Comparison of ENCODE assay signal across 18 cellular contexts in the genomic region with DNA sequence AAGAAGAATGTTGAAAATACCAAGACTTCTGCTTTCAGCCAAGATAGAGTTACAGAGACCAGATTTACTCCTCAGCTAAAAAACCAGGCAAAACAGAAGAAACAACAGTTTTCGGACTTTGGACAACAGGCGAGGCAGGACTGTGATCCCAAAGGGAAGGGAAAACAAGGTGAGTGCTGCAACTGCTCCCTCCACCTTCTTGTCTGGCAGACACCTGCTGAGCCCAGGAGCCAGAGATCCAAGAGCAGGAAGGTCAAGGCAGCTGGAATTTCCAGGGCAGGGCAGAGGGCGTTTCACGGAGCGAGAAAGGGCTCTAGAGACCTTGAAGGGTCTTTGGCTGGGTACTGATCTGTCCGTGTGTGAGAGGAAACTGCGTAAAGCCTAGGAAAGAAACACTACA. TPM values are rescaled to one million over a fixed set of nuclear protein-coding genes. Genes with fewer than 3 reads are reported as not detected.
A peak's percentile ranks its signal among the peaks of the same experiment; 100 is the strongest.
DNase-seq lines count a peak whose midpoint lies in the region; ATAC-seq, FAIRE-seq and TF ChIP-seq lines count a peak whose summit lies in the region.
"Had no signal": no experiment of that assay in that cellular context is flagged by ENCODE, and none has a peak within 500 bp of the region (broad histone marks: within the 10 kb centered on the region; RNA-seq: fewer than 3 reads in every experiment).

No MANE protein-coding gene starts in this region.

- H3K9me3 Mint-ChIP-seq in progenitor cell of endocrine pancreas (ENCODE audit: low read depth) = peaks cover 11% of the 10 kb centered on the region
- peaks cover 0 to 10% (median 7%) of the 10 kb centered on the region in 5 donors for H3K9me3 Mint-ChIP-seq in CD8-positive, alpha-beta memory T cell
- H3K9me3 Mint-ChIP-seq in activated CD4-positive, alpha-beta memory T cell treated with anti-CD3 and anti-CD28 coated beads, Interleukin-2, amount 10 ng/mL, durations not matched to agents 7 days and 5 days = no peaks in the 10 kb centered on the region
- peaks cover 4% of the 10 kb centered on the region for H3K9me3 Mint-ChIP-seq in activated CD4-positive, alpha-beta T cell treated with anti-CD3 and anti-CD28 coated beads for 36 hours (ENCODE audit: low read depth)

- no peak overlapping the region for H2BK120ac ChIP-seq in H1 (replicated peaks; ENCODE audit: low read depth, low read length)

- ATAC-seq in left colon = peak; percentile 99
- no peak for ATAC-seq in activated CD4-positive, alpha-beta T cell treated with anti-CD3 and anti-CD28 coated beads for 36 hours
- ATAC-seq: K562, PC-3 had no signal

- H3K9ac ChIP-seq in H1 (replicated peaks in 1 of 4; ENCODE audit: extremely low read depth in 1 of 4, low read depth in 3 of 4, low read length in 3 of 4) = no peak overlapping the region
- H3K9ac ChIP-seq: BLaER1 treated with 17β-estradiol and CSF1 and Interleukin-3, amounts not matched to agents 10 nM and 100 nM had no signal

- no peak overlapping the region for H2BK5ac ChIP-seq in H1 (ENCODE audit: low read depth, low read length)

- H4K8ac ChIP-seq in H1 (ENCODE audit: extremely low read depth, insufficient read depth, low read length) = no peak overlapping the region

- no peak overlapping the region for H4K91ac ChIP-seq in H1 (replicated peaks; ENCODE audit: insufficient read length, low read length)

- no peak overlapping the region for H3K14ac ChIP-seq in H1 (ENCODE audit: insufficient read length)

- H3K4me1 ChIP-seq in H1 (replicated peaks in 1 of 4; ENCODE audit: control insufficient read depth in 3 of 4, insufficient read depth in 4 of 4, low read length in 3 of 4) = peaks cover 0 to 8% (median 3%) of the 10 kb centered on the region in 4 experiments; a peak in 2 of 7 replicates
- H3K4me1 ChIP-seq in CD8-positive, alpha-beta memory T cell (ENCODE audit: insufficient read depth, low read length) = no peaks in the 10 kb centered on the region

- 50% methylated on average over 7 of the region's 7 CpGs; no CpG with 5 or more reads in 1 of the 2 experiments for WGBS in H1 (ENCODE audit: extremely low coverage in 1 of 2, insufficient coverage in 1 of 2, insufficient read length in 1 of 2, insufficient replicate concordance in 2 of 2, low coverage in 1 of 2, low lambda C conversion rate in 2 of 2, missing lambda C conversion rate in 1 of 2), 2 experiments

- peaks cover 34% of the 10 kb centered on the region for H3K36me3 Mint-ChIP-seq in progenitor cell of endocrine pancreas (ENCODE audit: insufficient read depth)
- H3K36me3 Mint-ChIP-seq in CD8-positive, alpha-beta memory T cell = peaks cover 24 to 52% (median 47%) of the 10 kb centered on the region in 3 donors
- H3K36me3 Mint-ChIP-seq in activated CD4-positive, alpha-beta memory T cell treated with anti-CD3 and anti-CD28 coated beads, Interleukin-2, amount 10 ng/mL, durations not matched to agents 7 days and 5 days (ENCODE audit: low read depth) = peaks cover 7% of the 10 kb centered on the region
- H3K36me3 Mint-ChIP-seq in activated CD4-positive, alpha-beta T cell treated with anti-CD3 and anti-CD28 coated beads for 36 hours (ENCODE audit: low read depth) = peaks cover 29% of the 10 kb centered on the region

- no peak overlapping the region for H3K56ac ChIP-seq in H1 (replicated peaks; ENCODE audit: insufficient read length, low read depth, low read length)

- H4K5ac ChIP-seq in H1 (ENCODE audit: insufficient read length, low read depth, low read length) = no peak overlapping the region

- H2AFZ ChIP-seq in H1 (ENCODE audit: low read length) = no peak overlapping the region

- CTCF ChIA-PET in H1 (lab: Charles Lee; ENCODE audit: partially characterized antibody) = no interaction called here
- CTCF ChIA-PET in CD8-positive, alpha-beta memory T cell (lab: Charles Lee) = no interaction called here
- CTCF ChIA-PET in activated CD4-positive, alpha-beta memory T cell treated with anti-CD3 and anti-CD28 coated beads, Interleukin-2, amount 10 ng/mL, durations not matched to agents 7 days and 5 days (lab: Charles Lee) = no interaction called here
- CTCF ChIA-PET in activated CD4-positive, alpha-beta T cell treated with anti-CD3 and anti-CD28 coated beads for 36 hours (lab: Charles Lee) = no interaction called here

- H3K23me2 ChIP-seq in H1 (ENCODE audit: low read depth, low read length) = no peaks in the 10 kb centered on the region

- H3K27me3 Mint-ChIP-seq in progenitor cell of endocrine pancreas = no peaks in the 10 kb centered on the region
- H3K27me3 Mint-ChIP-seq in CD8-positive, alpha-beta memory T cell = no peaks in the 10 kb centered on the region
- no peaks in the 10 kb centered on the region for H3K27me3 Mint-ChIP-seq in activated CD4-positive, alpha-beta memory T cell treated with anti-CD3 and anti-CD28 coated beads, Interleukin-2, amount 10 ng/mL, durations not matched to agents 7 days and 5 days
- H3K27me3 Mint-ChIP-seq in activated CD4-positive, alpha-beta T cell treated with anti-CD3 and anti-CD28 coated beads for 36 hours = no peaks in the 10 kb centered on the region

- no peaks in the 10 kb centered on the region for H3K27me3 ChIP-seq in H1 (replicated peaks in 1 of 4; ENCODE audit: control insufficient read depth in 3 of 4, extremely low read depth in 1 of 4, insufficient read depth in 3 of 4, low read length in 3 of 4)
- no peaks in the 10 kb centered on the region for H3K27me3 ChIP-seq in CD8-positive, alpha-beta memory T cell (ENCODE audit: insufficient read depth, low read length, poor library complexity, severe bottlenecking)
- H3K27me3 ChIP-seq: BLaER1 treated with 17β-estradiol and CSF1 and Interleukin-3, amounts not matched to agents 10 nM and 100 nM had no signal

- TF ChIP-seq CTCF in H1 (IDR thresholded peaks at IDR 0.05; ENCODE audit: control extremely low read depth in 1 of 3, insufficient read depth in 1 of 3, low read depth in 1 of 3, low read length in 3 of 3) = no peak
- no peak for TF ChIP-seq CTCF in progenitor cell of endocrine pancreas (IDR thresholded peaks at IDR 0.05; ENCODE audit: unreplicated experiment)

- intact Hi-C loops in left colon (cut with DNase I, micrococcal nuclease) = no loop called here
- intact Hi-C loops in activated CD4-positive, alpha-beta T cell treated with anti-CD3 and anti-CD28 coated beads for 36 hours (cut with DNase I, micrococcal nuclease) = no loop called here

- H2BK20ac ChIP-seq in H1 (ENCODE audit: low read length) = no peak overlapping the region

- 0 out of 4 replicates have a peak, but pooled peaks cover 0 to 3% of the 10 kb centered on the region in 2 experiments for H3K9me3 ChIP-seq in H1 (ENCODE audit: insufficient read depth in 2 of 2, low read depth in 1 of 2, low read length in 1 of 2)
- no peaks in the 10 kb centered on the region for H3K9me3 ChIP-seq in CD8-positive, alpha-beta memory T cell (ENCODE audit: low read length)

- H3K23ac ChIP-seq in H1 (ENCODE audit: insufficient read length) = no peak overlapping the region

- no peaks in the 10 kb centered on the region for H4K20me1 ChIP-seq in H1 (replicated peaks in 1 of 2; ENCODE audit: control insufficient read depth in 1 of 2, insufficient read depth in 2 of 2, low read length in 2 of 2)
- H4K20me1 ChIP-seq: BLaER1 treated with 17β-estradiol and CSF1 and Interleukin-3, amounts not matched to agents 10 nM and 100 nM had no signal

- no peak overlapping the region for H3K4ac ChIP-seq in H1 (replicated peaks; ENCODE audit: insufficient read length, low read depth, low read length)

- H3K4me3 Mint-ChIP-seq in progenitor cell of endocrine pancreas (ENCODE audit: low read depth) = no peak overlapping the region
- H3K4me3 Mint-ChIP-seq in CD8-positive, alpha-beta memory T cell = no peak overlapping the region
- H3K4me3 Mint-ChIP-seq in activated CD4-positive, alpha-beta memory T cell treated with anti-CD3 and anti-CD28 coated beads, Interleukin-2, amount 10 ng/mL, durations not matched to agents 7 days and 5 days = no peak overlapping the region
- no peak overlapping the region for H3K4me3 Mint-ChIP-seq in activated CD4-positive, alpha-beta T cell treated with anti-CD3 and anti-CD28 coated beads for 36 hours

- no peaks in the 10 kb centered on the region for H3K79me2 ChIP-seq in H1 (ENCODE audit: control insufficient read depth in 1 of 2, insufficient read depth in 2 of 2, low read length in 2 of 2)

- H3K18ac ChIP-seq in H1 (ENCODE audit: extremely low read depth, low read length) = no peak overlapping the region

- peaks cover 0 to 4% (median 0%) of the 10 kb centered on the region in 4 experiments; a peak in 1 of 8 replicates for H3K36me3 ChIP-seq in H1 (ENCODE audit: control insufficient read depth in 2 of 4, insufficient read depth in 4 of 4, low read length in 3 of 4)
- H3K36me3 ChIP-seq in CD8-positive, alpha-beta memory T cell (ENCODE audit: insufficient read depth, low read length) = no peaks in the 10 kb centered on the region

- POLR2A ChIA-PET in H1 (lab: Charles Lee; ENCODE audit: partially characterized antibody) = no interaction called here
- POLR2A ChIA-PET in CD8-positive, alpha-beta memory T cell (lab: Charles Lee) = no interaction called here
- POLR2A ChIA-PET in activated CD4-positive, alpha-beta memory T cell treated with anti-CD3 and anti-CD28 coated beads, Interleukin-2, amount 10 ng/mL, durations not matched to agents 7 days and 5 days (lab: Charles Lee) = no interaction called here
- POLR2A ChIA-PET in activated CD4-positive, alpha-beta T cell treated with anti-CD3 and anti-CD28 coated beads for 36 hours (lab: Charles Lee) = no interaction called here

- peak overlapping the region; percentile 88 for H3K27ac Mint-ChIP-seq in progenitor cell of endocrine pancreas
- H3K27ac Mint-ChIP-seq in CD8-positive, alpha-beta memory T cell = no peak overlapping the region
- no peak overlapping the region for H3K27ac Mint-ChIP-seq in activated CD4-positive, alpha-beta memory T cell treated with anti-CD3 and anti-CD28 coated beads, Interleukin-2, amount 10 ng/mL, durations not matched to agents 7 days and 5 days
- H3K27ac Mint-ChIP-seq in activated CD4-positive, alpha-beta T cell treated with anti-CD3 and anti-CD28 coated beads for 36 hours = no peak overlapping the region

- TF ChIP-seq EP300 in H1 (IDR thresholded peaks at IDR 0.05; ENCODE audit: borderline replicate concordance in 1 of 2, low read depth in 2 of 2, low read length in 2 of 2) = no peak

- no peaks in the 10 kb centered on the region for H3K79me1 ChIP-seq in H1 (ENCODE audit: low read depth, low read length)

- H3K4me2 ChIP-seq in H1 (ENCODE audit: insufficient read depth in 1 of 2, low read depth in 2 of 2, low read length in 2 of 2) = peak overlapping the region; percentile 23 to 31; a peak in 2 of 4 replicates
- H3K4me2 ChIP-seq: BLaER1 treated with 17β-estradiol and CSF1 and Interleukin-3, amounts not matched to agents 10 nM and 100 nM had no signal

- no peak overlapping the region for H2BK15ac ChIP-seq in H1 (ENCODE audit: low read length)

- DNase-seq in NCI-H2029 (lab: John Stamatoyannopoulos, UW) (peak; percentile 8), H1 (ENCODE audit: low read depth in 1 of 2, low spot score in 2 of 2) (no peak), left colon (peak; percentile 50 to 73), progenitor cell of endocrine pancreas (ENCODE audit: low spot score, unreplicated experiment) (no peak), NCI-H2196 treated with DMSO at 0.1 percent for 48 hours (lab: John Stamatoyannopoulos, UW; ENCODE audit: unreplicated experiment) (no peak)
- DNase-seq in CD8-positive, alpha-beta memory T cell = no peak
- no peak for DNase-seq in activated CD4-positive, alpha-beta memory T cell treated with anti-CD3 and anti-CD28 coated beads, Interleukin-2, amount 10 ng/mL, durations not matched to agents 7 days and 5 days
- no peak for DNase-seq in activated CD4-positive, alpha-beta T cell treated with anti-CD3 and anti-CD28 coated beads for 36 hours
- DNase-seq: DMS79, NCI-H1105, NCI-H1694, NCI-H345, NCI-H524 treated with DMSO at 0.1 percent for 48 hours had no signal

- H2BK12ac ChIP-seq in H1 (ENCODE audit: low read depth, low read length) = no peak overlapping the region

- FAIRE-seq in H1 (lab: Jason Lieb, UNC) = peak; percentile 66
- FAIRE-seq: D721Med, K562 had no signal

- no peak overlapping the region; a peak in 2 of 8 replicates for H3K4me3 ChIP-seq in H1 (ENCODE audit: extremely low read depth in 1 of 4, insufficient read depth in 2 of 4, low read depth in 3 of 4, low read length in 4 of 4)
- H3K4me3 ChIP-seq in CD8-positive, alpha-beta memory T cell (ENCODE audit: low read length) = no peak overlapping the region
- H3K4me3 ChIP-seq: BLaER1 treated with 17β-estradiol and CSF1 and Interleukin-3, amounts not matched to agents 10 nM and 100 nM; K562 had no signal

- peak; percentile 7 to 16; a peak in 2 of 4 replicates for TF ChIP-seq RAD21 in H1 (IDR thresholded peaks at IDR 0.05 in 1 of 2, conservative IDR thresholded peaks at IDR 0.05 in 1 of 2; ENCODE audit: low read depth in 2 of 2, low read length in 2 of 2)

- no peak overlapping the region for H3K27ac ChIP-seq in H1 (ENCODE audit: low read depth, low read length)
- H3K27ac ChIP-seq in CD8-positive, alpha-beta memory T cell (ENCODE audit: low read depth, low read length) = no peak overlapping the region
- H3K27ac ChIP-seq: BLaER1 treated with 17β-estradiol and CSF1 and Interleukin-3, amounts not matched to agents 10 nM and 100 nM; RWPE1 had no signal

- no peak for TF ChIP-seq POLR2A in H1 (IDR thresholded peaks at IDR 0.05; ENCODE audit: control extremely low read depth in 1 of 2, low read depth in 2 of 2, low read length in 2 of 2)

- peaks cover 2% of the 10 kb centered on the region for H3K4me1 Mint-ChIP-seq in progenitor cell of endocrine pancreas (ENCODE audit: low read depth)
- no peaks in the 10 kb centered on the region for H3K4me1 Mint-ChIP-seq in CD8-positive, alpha-beta memory T cell
- H3K4me1 Mint-ChIP-seq in activated CD4-positive, alpha-beta memory T cell treated with anti-CD3 and anti-CD28 coated beads, Interleukin-2, amount 10 ng/mL, durations not matched to agents 7 days and 5 days = no peaks in the 10 kb centered on the region
- no peaks in the 10 kb centered on the region for H3K4me1 Mint-ChIP-seq in activated CD4-positive, alpha-beta T cell treated with anti-CD3 and anti-CD28 coated beads for 36 hours

- no peak overlapping the region for H2AK5ac ChIP-seq in H1 (ENCODE audit: low read depth, low read length)

RNA-seq across cellular contexts. Expression of a gene that starts 32.9 kb away (rescaled TPM):
- total RNA-seq in H1 (2021; fragmentation: NEBNext Ultra II Directional; extraction: Animal tissue kit (Norgen Biotek cat#: 25700)) = not detected in 2 replicates
- polyA plus RNA-seq in H1 (2011; rRNA removed) = 0.08 and 0.15 TPM in 2 replicates
- polyA plus RNA-seq in H1 (2011; cell fraction: cytosol; rRNA removed) = 0.06 TPM
- 0.47 TPM for polyA plus RNA-seq in H1 (2011; cell fraction: nucleus; rRNA removed)
- 0.09 TPM in 1 of 4 replicates, not detected in the others for polyA plus RNA-seq in H1 (2012, experiment 1 of 2)
- polyA plus RNA-seq in H1 (2012, experiment 2 of 2) = not detected
- 0.04 TPM for polyA plus RNA-seq in H1 (2013, experiment 1 of 2)
- polyA plus RNA-seq in H1 (2013, experiment 2 of 2) = 0.06 TPM
- not detected in 2 replicates for polyA minus RNA-seq in H1 (2011; rRNA and poly(A)+ RNA removed)
- not detected for polyA minus RNA-seq in H1 (2011; cell fraction: cytosol; rRNA and poly(A)+ RNA removed)
- not detected for polyA minus RNA-seq in H1 (2011; cell fraction: nucleus; rRNA and poly(A)+ RNA removed)
- total RNA-seq in left colon (under 1 TPM; 0.31 to 0.73 TPM), progenitor cell of endocrine pancreas (4.6 and 5.4 TPM in 2 replicates)
- total RNA-seq in CD8-positive, alpha-beta memory T cell = under 1 TPM; 0.24 to 0.28 TPM
- not detected for polyA plus RNA-seq in CD8-positive, alpha-beta memory T cell
- total RNA-seq in activated CD4-positive, alpha-beta memory T cell treated with anti-CD3 and anti-CD28 coated beads, Interleukin-2, amount 10 ng/mL, durations not matched to agents 7 days and 5 days = under 1 TPM; 0.20 to 0.30 TPM
- total RNA-seq in activated CD4-positive, alpha-beta T cell treated with anti-CD3 and anti-CD28 coated beads for 36 hours = under 1 TPM in 1 of 2 experiments, not detected in 1; 0.14 TPM
- total RNA-seq: K562, PC-3 had no signal
- polyA plus RNA-seq: K562 had no signal

Comparison
In these comparisons a context has a peak if more than half of its experiments do, and no peak if none do; other contexts are left out.
1. DNase-seq: peak in NCI-H2029 (single experiment) and left colon (2 of 2); none in H1 (0 of 2), progenitor cell of endocrine pancreas (single experiment), NCI-H2196 treated with DMSO at 0.1 percent for 48 hours (single experiment), CD8-positive, alpha-beta memory T cell (0 of 5), activated CD4-positive, alpha-beta memory T cell treated with anti-CD3 and anti-CD28 coated beads, Interleukin-2, amount 10 ng/mL, durations not matched to agents 7 days and 5 days (single experiment) and activated CD4-positive, alpha-beta T cell treated with anti-CD3 and anti-CD28 coated beads for 36 hours (single experiment).